Comparison of ENCODE assay signal across 12 cellular contexts in the genomic region with DNA sequence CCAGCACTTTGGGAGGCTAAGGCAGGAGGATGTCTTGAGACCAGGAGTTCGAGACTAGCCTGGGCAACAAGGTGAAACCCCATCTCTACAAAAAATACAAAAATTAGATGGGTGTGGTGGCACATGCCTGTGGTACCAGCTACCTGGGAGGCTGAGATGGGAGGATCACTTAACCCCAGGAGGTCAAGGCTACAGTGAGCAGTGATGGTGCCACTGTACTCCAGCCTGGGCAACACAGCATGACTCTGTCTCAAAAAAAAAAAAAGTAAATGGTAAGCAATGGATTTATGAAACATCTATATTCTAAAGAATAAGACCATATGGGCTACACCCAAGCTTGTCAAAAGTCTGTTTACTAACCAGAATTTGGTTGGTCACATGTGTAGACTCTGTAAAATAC. TPM values are rescaled to one million over a fixed set of nuclear protein-coding genes. Genes with fewer than 3 reads are reported as not detected.
A peak's percentile ranks its signal among the peaks of the same experiment; 100 is the strongest.
DNase-seq lines count a peak whose midpoint lies in the region; ATAC-seq and TF ChIP-seq lines count a peak whose summit lies in the region.
"Had no signal": no experiment of that assay in that cellular context is flagged by ENCODE, and none has a peak within 500 bp of the region (broad histone marks: within the 10 kb centered on the region; RNA-seq: fewer than 3 reads in every experiment).

No MANE protein-coding gene starts in this region.

- H3K27me3 ChIP-seq in lung (ENCODE audit: control insufficient read depth, insufficient read depth) (no peaks in the 10 kb centered on the region), thyroid gland (no peaks in the 10 kb centered on the region)

- ATAC-seq in lung (ENCODE audit: insufficient read depth, low FRiP score), result no peak

- H3K27ac ChIP-seq in caudate nucleus (ENCODE audit: low read depth, low read length), result peak overlapping the region; percentile 53
- H3K27ac ChIP-seq in lung (ENCODE audit: low read depth in 1 of 2, low read length in 1 of 2), result peak overlapping the region; percentile 52 to 79
- peak overlapping the region; percentile 77 to 93 (median 82) for H3K27ac ChIP-seq in thyroid gland

- H3K36me3 ChIP-seq in lung (ENCODE audit: control insufficient read depth in 2 of 2, insufficient read depth in 2 of 2, low read length in 2 of 2) (peaks cover 2 to 3% of the 10 kb centered on the region in 2 donors), thyroid gland (no peaks in the 10 kb centered on the region)

- H3K9me3 Mint-ChIP-seq in IgD-negative memory B cell, result no peaks in the 10 kb centered on the region
- H3K9me3 Mint-ChIP-seq in progenitor cell of endocrine pancreas (ENCODE audit: low read depth), result no peaks in the 10 kb centered on the region
- H3K9me3 Mint-ChIP-seq: immature natural killer cell had no signal

- 91 to 94% methylated on average over 1 of the region's 1 CpG for WGBS in lung, 2 donors
- 94 to 95% methylated on average over 1 of the region's 1 CpG for WGBS in thyroid gland, 2 donors

- H3K4me1 ChIP-seq in lung (ENCODE audit: control insufficient read depth in 2 of 2, insufficient read depth in 2 of 2, low read length in 2 of 2) (peaks cover 14 to 36% of the 10 kb centered on the region in 2 donors), thyroid gland (peaks cover 46 to 60% of the 10 kb centered on the region in 2 donors)

- H3K4me3 ChIP-seq in lung (no peak overlapping the region), thyroid gland (replicated peaks in 1 of 3) (no peak overlapping the region)

- H3K27ac Mint-ChIP-seq in IgD-negative memory B cell, result peak overlapping the region; percentile 22 to 81 (median 47)
- no peak overlapping the region for H3K27ac Mint-ChIP-seq in progenitor cell of endocrine pancreas
- H3K27ac Mint-ChIP-seq: immature natural killer cell had no signal

- H3K9me3 ChIP-seq in lung (ENCODE audit: control insufficient read depth in 2 of 2, insufficient read depth in 1 of 2, low read length in 1 of 2) (no peaks in the 10 kb centered on the region), thyroid gland (no peaks in the 10 kb centered on the region)

- no peak for TF ChIP-seq CTCF in lung (IDR thresholded peaks at IDR 0.05; ENCODE audit: control extremely low read depth, extremely low read depth)
- no peak for TF ChIP-seq CTCF in thyroid gland (IDR thresholded peaks at IDR 0.05)
- no peak for TF ChIP-seq CTCF in progenitor cell of endocrine pancreas (IDR thresholded peaks at IDR 0.05; ENCODE audit: unreplicated experiment)

- peaks cover 3% of the 10 kb centered on the region for H3K36me3 Mint-ChIP-seq in IgD-negative memory B cell
- H3K36me3 Mint-ChIP-seq in progenitor cell of endocrine pancreas (ENCODE audit: insufficient read depth), result peaks cover 22% of the 10 kb centered on the region
- H3K36me3 Mint-ChIP-seq: immature natural killer cell had no signal

- intact Hi-C loops in thyroid gland (cut with DNase I), result no loop called here

- DNase-seq in caudate nucleus (lab: John Stamatoyannopoulos, UW) (no peak), lung (ENCODE audit: low spot score) (no peak), thyroid gland (no peak), DMS53 treated with DMSO at 0.1 percent for 48 hours (lab: John Stamatoyannopoulos, UW; ENCODE audit: unreplicated experiment) (no peak), progenitor cell of endocrine pancreas (ENCODE audit: low spot score, unreplicated experiment) (no peak), hypothalamus (lab: John Stamatoyannopoulos, UW) (no peak), dermis blood vessel endothelial cell (no peak)
- DNase-seq: activated CD4-positive, alpha-beta T cell treated with anti-CD3 and anti-CD28 coated beads for 4 hours; activated naive CD4-positive, alpha-beta T cell treated with Interleukin-2 at 50 U/mL for 16 hours; immature natural killer cell; SHP77 treated with DMSO at 0.1 percent for 48 hours had no signal

- H3K4me3 Mint-ChIP-seq in IgD-negative memory B cell (peak overlapping the region in 2 of 4 donors; percentile 6 to 33), progenitor cell of endocrine pancreas (ENCODE audit: low read depth) (no peak overlapping the region)
- H3K4me3 Mint-ChIP-seq: immature natural killer cell had no signal

- H3K27me3 Mint-ChIP-seq in IgD-negative memory B cell (peaks cover 2% of the 10 kb centered on the region), progenitor cell of endocrine pancreas (no peaks in the 10 kb centered on the region)

- TF ChIP-seq POLR2A in thyroid gland (IDR thresholded peaks at IDR 0.05), result no peak

- H3K4me1 Mint-ChIP-seq in IgD-negative memory B cell (peaks cover 36 to 57% (median 43%) of the 10 kb centered on the region in 3 donors), progenitor cell of endocrine pancreas (ENCODE audit: low read depth) (peaks cover 36% of the 10 kb centered on the region)
- H3K4me1 Mint-ChIP-seq: immature natural killer cell had no signal

RNA-seq across cellular contexts. Expression of a gene that starts 12.3 kb away (rescaled TPM):
- polyA plus RNA-seq in IgD-negative memory B cell (5.0 TPM), lung (1 to 10 TPM; 2.4 to 3.4 TPM)
- total RNA-seq in lung (10 to 100 TPM; 14.6 to 26.4 TPM), thyroid gland (10 to 100 TPM; 27.1 to 33.7 (median 30.8) TPM), progenitor cell of endocrine pancreas (62.7 and 68.2 TPM in 2 replicates), dermis blood vessel endothelial cell (19.6 and 27.0 TPM in 2 replicates)

RNA-seq across cellular contexts. Expression of a gene that starts 12.6 kb away (rescaled TPM):
- polyA plus RNA-seq in IgD-negative memory B cell, result 21.5 TPM
- 100 to 1,000 TPM in 1 of 2 donors, 10 to 100 TPM in 1; 64.7 to 144 TPM for total RNA-seq in lung
- 10 to 100 TPM; 28.6 to 30.0 TPM for polyA plus RNA-seq in lung
- 100 to 1,000 TPM; 101 to 186 (median 160) TPM for total RNA-seq in thyroid gland
- total RNA-seq in progenitor cell of endocrine pancreas, result 126 and 132 TPM in 2 replicates
- total RNA-seq in dermis blood vessel endothelial cell, result 96.7 and 134 TPM in 2 replicates
